In the genomic region with DNA sequence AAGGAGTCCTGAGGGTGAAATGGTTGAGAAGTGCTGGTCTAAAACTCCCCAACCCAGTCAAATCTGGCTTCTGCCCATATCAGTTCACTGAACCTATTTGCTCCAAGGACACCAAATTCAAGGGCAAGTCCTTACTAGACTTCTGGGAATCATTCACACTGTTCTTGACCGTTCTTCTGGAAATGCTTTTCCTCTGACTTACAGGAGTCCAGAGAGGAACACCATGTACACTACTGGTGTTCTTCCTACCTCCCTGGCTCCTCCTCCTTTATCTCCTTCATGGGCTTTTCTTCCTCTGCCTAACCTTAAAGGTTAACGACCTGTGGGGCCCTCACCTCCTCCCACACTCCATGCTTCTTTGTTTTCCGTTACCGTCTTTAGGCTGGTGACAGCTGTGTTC, we compare ENCODE assay signal across 27 cellular contexts.
"Had no signal": no experiment of that assay in that cellular context is flagged by ENCODE, and none has a peak within 500 bp of the region (broad histone marks: within the 10 kb centered on the region; RNA-seq: fewer than 3 reads in every experiment).

No MANE protein-coding gene starts in this region.

- H3K9me3 Mint-ChIP-seq: endodermal cell; stimulated activated naive CD8-positive, alpha-beta T cell treated with anti-CD3 and anti-CD28 coated beads, Interleukin-15, amount 100 ng/mL, for 72 hours; type B pancreatic cell had no signal

- DNase-seq: cortex of kidney; dorsolateral prefrontal cortex; effector CD4-positive, alpha-beta T cell; endodermal cell; heart left ventricle; left cardiac atrium; left lung; mesendoderm; midbrain; naive thymus-derived CD4-positive, alpha-beta T cell; stimulated activated CD4-positive, alpha-beta T cell treated with anti-CD3 and anti-CD28 coated beads, Interleukin-12 subunit alpha, Interleukin-12 subunit beta, amount 100 ng/mL, for 4 hours; stimulated activated CD4-positive, alpha-beta T cell treated with anti-CD3 and anti-CD28 coated beads, Interleukin-1b, Interleukin-23, amount 100 ng/mL, for 48 hours; stimulated activated CD4-positive, alpha-beta T cell treated with anti-CD3 and anti-CD28 coated beads, Interleukin-4, amount 100 ng/mL, for 1 hour; stimulated activated CD8-positive, alpha-beta memory T cell treated with anti-CD3 and anti-CD28 coated beads, Interleukin-4, amount 100 ng/mL, for 48 hours; stimulated activated naive CD4-positive, alpha-beta T cell; stimulated activated naive CD8-positive, alpha-beta T cell treated with anti-CD3 and anti-CD28 coated beads, Interleukin-15, amount 100 ng/mL, for 72 hours; tibial artery had no signal

- H3K4me1 Mint-ChIP-seq: naive thymus-derived CD4-positive, alpha-beta T cell; nephron; neural progenitor cell; stimulated activated naive CD8-positive, alpha-beta T cell treated with anti-CD3 and anti-CD28 coated beads, Interleukin-15, amount 100 ng/mL, for 72 hours had no signal

- H3K27ac ChIP-seq: dorsolateral prefrontal cortex, esophagus muscularis mucosa, gastroesophageal sphincter, heart left ventricle, hepatocyte, left lung, neural progenitor cell, parathyroid adenoma, tibial artery had no signal

- H3K27ac Mint-ChIP-seq: endodermal cell; naive thymus-derived CD4-positive, alpha-beta T cell; nephron; neural progenitor cell; progenitor cell of endocrine pancreas; stimulated activated naive CD8-positive, alpha-beta T cell treated with anti-CD3 and anti-CD28 coated beads, Interleukin-15, amount 100 ng/mL, for 72 hours; type B pancreatic cell had no signal

- H3K4me3 ChIP-seq: dorsolateral prefrontal cortex, esophagus muscularis mucosa, gastroesophageal sphincter, heart left ventricle, hepatocyte, left lung, neural progenitor cell, smooth muscle cell, tibial artery had no signal

- ATAC-seq: gastroesophageal sphincter; heart left ventricle; left cardiac atrium; left lung; naive thymus-derived CD4-positive, alpha-beta T cell; sciatic nerve; stimulated activated naive CD8-positive, alpha-beta T cell treated with anti-CD3 and anti-CD28 coated beads, Interleukin-15, amount 100 ng/mL, for 72 hours had no signal

- H3K4me1 ChIP-seq: esophagus muscularis mucosa, gastroesophageal sphincter, heart left ventricle, left lung, neural progenitor cell, parathyroid adenoma, tibial artery had no signal

- H3K4me3 Mint-ChIP-seq: endodermal cell; naive thymus-derived CD4-positive, alpha-beta T cell; nephron; neural progenitor cell; stimulated activated naive CD8-positive, alpha-beta T cell treated with anti-CD3 and anti-CD28 coated beads, Interleukin-15, amount 100 ng/mL, for 72 hours; type B pancreatic cell had no signal

- H3K27me3 ChIP-seq: esophagus muscularis mucosa, gastroesophageal sphincter, hepatocyte, left lung, neural progenitor cell, tibial artery had no signal

- H3K27me3 Mint-ChIP-seq: progenitor cell of endocrine pancreas, type B pancreatic cell had no signal

- H3K9me3 ChIP-seq: esophagus muscularis mucosa, gastroesophageal sphincter, heart left ventricle, left lung, tibial artery had no signal

- H3K36me3 ChIP-seq: esophagus muscularis mucosa, gastroesophageal sphincter, heart left ventricle, left lung, neural progenitor cell, tibial artery had no signal

- H3K36me3 Mint-ChIP-seq: naive thymus-derived CD4-positive, alpha-beta T cell; neural progenitor cell; type B pancreatic cell had no signal
